1 cellular context compared by ENCODE assay signal in the genomic region with DNA sequence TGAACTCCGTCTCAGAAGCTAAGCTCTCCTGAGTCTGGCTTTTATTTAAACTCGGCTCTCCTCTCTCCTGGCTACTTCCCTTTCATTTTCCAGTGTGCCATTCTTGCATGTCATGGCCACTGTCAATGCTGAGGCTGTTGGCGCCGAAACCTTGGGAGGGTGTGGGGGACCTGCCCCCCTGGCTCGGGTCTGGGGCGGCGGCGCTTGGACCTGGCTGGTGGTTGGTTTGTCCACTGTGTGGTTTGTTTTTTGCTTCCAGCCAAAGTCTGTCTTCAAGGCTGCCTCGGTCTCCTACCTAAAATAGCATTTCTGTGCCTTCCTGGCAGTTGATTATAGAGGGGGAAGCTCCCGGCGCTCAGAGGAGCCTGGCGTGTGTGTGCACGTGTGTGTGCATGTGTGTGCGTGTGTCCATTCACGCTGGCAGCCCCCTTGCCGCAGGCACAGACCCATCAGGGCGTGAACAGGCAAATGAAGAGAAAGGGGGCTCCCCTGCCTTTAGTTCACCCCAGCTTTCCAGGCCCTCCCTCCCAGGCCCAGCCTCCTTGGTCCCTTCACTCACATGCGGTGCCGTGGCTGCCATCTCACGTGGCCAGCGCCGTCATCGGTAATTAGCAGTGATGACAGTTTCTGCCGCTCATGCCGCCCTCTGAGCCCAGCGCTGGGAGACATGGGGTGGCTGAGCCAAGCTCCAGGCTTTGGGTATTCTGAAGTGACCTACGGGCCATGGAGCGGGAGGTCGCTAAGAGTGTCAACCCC.
A peak's percentile ranks its signal among the peaks of the same experiment; 100 is the strongest.
TF ChIP-seq lines count a peak whose summit lies in the region.

No MANE protein-coding gene starts in this region.

TF ChIP-seq in K562, 482 proteins besides CTCF, POLR2A, EP300 and RAD21 (continued from another document and continues in another):
- TF ChIP-seq, protein P1, sequence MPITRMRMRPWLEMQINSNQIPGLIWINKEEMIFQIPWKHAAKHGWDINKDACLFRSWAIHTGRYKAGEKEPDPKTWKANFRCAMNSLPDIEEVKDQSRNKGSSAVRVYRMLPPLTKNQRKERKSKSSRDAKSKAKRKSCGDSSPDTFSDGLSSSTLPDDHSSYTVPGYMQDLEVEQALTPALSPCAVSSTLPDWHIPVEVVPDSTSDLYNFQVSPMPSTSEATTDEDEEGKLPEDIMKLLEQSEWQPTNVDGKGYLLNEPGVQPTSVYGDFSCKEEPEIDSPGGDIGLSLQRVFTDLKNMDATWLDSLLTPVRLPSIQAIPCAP (CRISPR knock-in tag; IDR thresholded peaks at IDR 0.05; ENCODE audit: borderline replicate concordance): no peak
- TF ChIP-seq ZSCAN29 (IDR thresholded peaks at IDR 0.05) (no peak), YBX1 (IDR thresholded peaks at IDR 0.05) (no peak), ZNF75A (CRISPR knock-in tag; IDR thresholded peaks at IDR 0.05) (no peak), SAFB (IDR thresholded peaks at IDR 0.05; ENCODE audit: borderline replicate concordance, low read depth, low read length) (no peak), BCOR (IDR thresholded peaks at IDR 0.05) (no peak), CBFB (CRISPR knock-in tag; IDR thresholded peaks at IDR 0.05) (no peak), NCOA4 (IDR thresholded peaks at IDR 0.05; ENCODE audit: partially characterized antibody) (no peak), PCBP1 (IDR thresholded peaks at IDR 0.05; ENCODE audit: low read depth, low read length, poor library complexity, severe bottlenecking) (no peak), ZNF124 (CRISPR knock-in tag; IDR thresholded peaks at IDR 0.05) (no peak), ZNF77 (CRISPR knock-in tag; IDR thresholded peaks at IDR 0.05) (no peak), RBM14 (IDR thresholded peaks at IDR 0.05; ENCODE audit: borderline replicate concordance, insufficient read depth, low read depth, low read length) (no peak), ELF1 (tag; IDR thresholded peaks at IDR 0.05) (no peak), MIER1 (IDR thresholded peaks at IDR 0.05; ENCODE audit: low read depth) (no peak; the same call in 1 of the 2 replicates), XRCC3 (IDR thresholded peaks at IDR 0.05) (no peak), CEBPG (CRISPR knock-in tag; IDR thresholded peaks at IDR 0.05) (no peak), CEBPG (tag; conservative IDR thresholded peaks at IDR 0.05 in 1 of 2, IDR thresholded peaks at IDR 0.05 in 1 of 2) (no peak), LARP7 (IDR thresholded peaks at IDR 0.05) (no peak)
- TF ChIP-seq, protein P2, sequence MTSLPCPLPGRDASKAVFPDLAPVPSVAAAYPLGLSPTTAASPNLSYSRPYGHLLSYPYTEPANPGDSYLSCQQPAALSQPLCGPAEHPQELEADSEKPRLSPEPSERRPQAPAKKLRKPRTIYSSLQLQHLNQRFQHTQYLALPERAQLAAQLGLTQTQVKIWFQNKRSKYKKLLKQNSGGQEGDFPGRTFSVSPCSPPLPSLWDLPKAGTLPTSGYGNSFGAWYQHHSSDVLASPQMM (CRISPR knock-in tag; IDR thresholded peaks at IDR 0.05): no peak
- TF ChIP-seq, protein P3, sequence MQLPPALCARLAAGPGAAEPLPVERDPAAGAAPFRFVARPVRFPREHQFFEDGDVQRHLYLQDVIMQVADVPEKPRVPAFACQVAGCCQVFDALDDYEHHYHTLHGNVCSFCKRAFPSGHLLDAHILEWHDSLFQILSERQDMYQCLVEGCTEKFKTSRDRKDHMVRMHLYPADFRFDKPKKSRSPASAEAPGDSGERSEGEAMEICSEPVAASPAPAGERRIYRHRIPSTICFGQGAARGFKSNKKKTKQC (CRISPR knock-in tag; IDR thresholded peaks at IDR 0.05): peak; percentile 35; the same call in 1 of the 2 replicates
- TF ChIP-seq, protein P4, sequence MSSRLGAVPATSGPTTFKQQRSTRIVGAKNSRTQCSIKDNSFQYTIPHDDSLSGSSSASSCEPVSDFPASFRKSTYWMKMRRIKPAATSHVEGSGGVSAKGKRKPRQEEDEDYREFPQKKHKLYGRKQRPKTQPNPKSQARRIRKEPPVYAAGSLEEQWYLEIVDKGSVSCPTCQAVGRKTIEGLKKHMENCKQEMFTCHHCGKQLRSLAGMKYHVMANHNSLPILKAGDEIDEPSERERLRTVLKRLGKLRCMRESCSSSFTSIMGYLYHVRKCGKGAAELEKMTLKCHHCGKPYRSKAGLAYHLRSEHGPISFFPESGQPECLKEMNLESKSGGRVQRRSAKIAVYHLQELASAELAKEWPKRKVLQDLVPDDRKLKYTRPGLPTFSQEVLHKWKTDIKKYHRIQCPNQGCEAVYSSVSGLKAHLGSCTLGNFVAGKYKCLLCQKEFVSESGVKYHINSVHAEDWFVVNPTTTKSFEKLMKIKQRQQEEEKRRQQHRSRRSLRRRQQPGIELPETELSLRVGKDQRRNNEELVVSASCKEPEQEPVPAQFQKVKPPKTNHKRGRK (tag; IDR thresholded peaks at IDR 0.05): no peak
- TF ChIP-seq, protein P5, sequence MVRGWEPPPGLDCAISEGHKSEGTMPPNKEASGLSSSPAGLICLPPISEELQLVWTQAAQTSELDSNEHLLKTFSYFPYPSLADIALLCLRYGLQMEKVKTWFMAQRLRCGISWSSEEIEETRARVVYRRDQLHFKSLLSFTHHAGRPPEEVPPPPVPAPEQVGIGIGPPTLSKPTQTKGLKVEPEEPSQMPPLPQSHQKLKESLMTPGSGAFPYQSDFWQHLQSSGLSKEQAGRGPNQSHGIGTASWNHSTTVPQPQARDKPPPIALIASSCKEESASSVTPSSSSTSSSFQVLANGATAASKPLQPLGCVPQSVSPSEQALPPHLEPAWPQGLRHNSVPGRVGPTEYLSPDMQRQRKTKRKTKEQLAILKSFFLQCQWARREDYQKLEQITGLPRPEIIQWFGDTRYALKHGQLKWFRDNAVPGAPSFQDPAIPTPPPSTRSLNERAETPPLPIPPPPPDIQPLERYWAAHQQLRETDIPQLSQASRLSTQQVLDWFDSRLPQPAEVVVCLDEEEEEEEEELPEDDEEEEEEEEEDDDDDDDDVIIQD (CRISPR knock-in tag; IDR thresholded peaks at IDR 0.05): no peak
- TF ChIP-seq, protein P6, sequence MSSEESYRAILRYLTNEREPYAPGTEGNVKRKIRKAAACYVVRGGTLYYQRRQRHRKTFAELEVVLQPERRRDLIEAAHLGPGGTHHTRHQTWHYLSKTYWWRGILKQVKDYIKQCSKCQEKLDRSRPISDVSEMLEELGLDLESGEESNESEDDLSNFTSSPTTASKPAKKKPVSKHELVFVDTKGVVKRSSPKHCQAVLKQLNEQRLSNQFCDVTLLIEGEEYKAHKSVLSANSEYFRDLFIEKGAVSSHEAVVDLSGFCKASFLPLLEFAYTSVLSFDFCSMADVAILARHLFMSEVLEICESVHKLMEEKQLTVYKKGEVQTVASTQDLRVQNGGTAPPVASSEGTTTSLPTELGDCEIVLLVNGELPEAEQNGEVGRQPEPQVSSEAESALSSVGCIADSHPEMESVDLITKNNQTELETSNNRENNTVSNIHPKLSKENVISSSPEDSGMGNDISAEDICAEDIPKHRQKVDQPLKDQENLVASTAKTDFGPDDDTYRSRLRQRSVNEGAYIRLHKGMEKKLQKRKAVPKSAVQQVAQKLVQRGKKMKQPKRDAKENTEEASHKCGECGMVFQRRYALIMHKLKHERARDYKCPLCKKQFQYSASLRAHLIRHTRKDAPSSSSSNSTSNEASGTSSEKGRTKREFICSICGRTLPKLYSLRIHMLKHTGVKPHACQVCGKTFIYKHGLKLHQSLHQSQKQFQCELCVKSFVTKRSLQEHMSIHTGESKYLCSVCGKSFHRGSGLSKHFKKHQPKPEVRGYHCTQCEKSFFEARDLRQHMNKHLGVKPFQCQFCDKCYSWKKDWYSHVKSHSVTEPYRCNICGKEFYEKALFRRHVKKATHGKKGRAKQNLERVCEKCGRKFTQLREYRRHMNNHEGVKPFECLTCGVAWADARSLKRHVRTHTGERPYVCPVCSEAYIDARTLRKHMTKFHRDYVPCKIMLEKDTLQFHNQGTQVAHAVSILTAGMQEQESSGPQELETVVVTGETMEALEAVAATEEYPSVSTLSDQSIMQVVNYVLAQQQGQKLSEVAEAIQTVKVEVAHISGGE (CRISPR knock-in tag; IDR thresholded peaks at IDR 0.05): peak in 1 of 3 experiments; percentile 21; a peak in 1 of 6 replicates
- TF ChIP-seq, protein P7, sequence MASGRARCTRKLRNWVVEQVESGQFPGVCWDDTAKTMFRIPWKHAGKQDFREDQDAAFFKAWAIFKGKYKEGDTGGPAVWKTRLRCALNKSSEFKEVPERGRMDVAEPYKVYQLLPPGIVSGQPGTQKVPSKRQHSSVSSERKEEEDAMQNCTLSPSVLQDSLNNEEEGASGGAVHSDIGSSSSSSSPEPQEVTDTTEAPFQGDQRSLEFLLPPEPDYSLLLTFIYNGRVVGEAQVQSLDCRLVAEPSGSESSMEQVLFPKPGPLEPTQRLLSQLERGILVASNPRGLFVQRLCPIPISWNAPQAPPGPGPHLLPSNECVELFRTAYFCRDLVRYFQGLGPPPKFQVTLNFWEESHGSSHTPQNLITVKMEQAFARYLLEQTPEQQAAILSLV (tag; IDR thresholded peaks at IDR 0.05): no peak
- TF ChIP-seq, protein P8, sequence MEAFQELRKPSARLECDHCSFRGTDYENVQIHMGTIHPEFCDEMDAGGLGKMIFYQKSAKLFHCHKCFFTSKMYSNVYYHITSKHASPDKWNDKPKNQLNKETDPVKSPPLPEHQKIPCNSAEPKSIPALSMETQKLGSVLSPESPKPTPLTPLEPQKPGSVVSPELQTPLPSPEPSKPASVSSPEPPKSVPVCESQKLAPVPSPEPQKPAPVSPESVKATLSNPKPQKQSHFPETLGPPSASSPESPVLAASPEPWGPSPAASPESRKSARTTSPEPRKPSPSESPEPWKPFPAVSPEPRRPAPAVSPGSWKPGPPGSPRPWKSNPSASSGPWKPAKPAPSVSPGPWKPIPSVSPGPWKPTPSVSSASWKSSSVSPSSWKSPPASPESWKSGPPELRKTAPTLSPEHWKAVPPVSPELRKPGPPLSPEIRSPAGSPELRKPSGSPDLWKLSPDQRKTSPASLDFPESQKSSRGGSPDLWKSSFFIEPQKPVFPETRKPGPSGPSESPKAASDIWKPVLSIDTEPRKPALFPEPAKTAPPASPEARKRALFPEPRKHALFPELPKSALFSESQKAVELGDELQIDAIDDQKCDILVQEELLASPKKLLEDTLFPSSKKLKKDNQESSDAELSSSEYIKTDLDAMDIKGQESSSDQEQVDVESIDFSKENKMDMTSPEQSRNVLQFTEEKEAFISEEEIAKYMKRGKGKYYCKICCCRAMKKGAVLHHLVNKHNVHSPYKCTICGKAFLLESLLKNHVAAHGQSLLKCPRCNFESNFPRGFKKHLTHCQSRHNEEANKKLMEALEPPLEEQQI (IDR thresholded peaks at IDR 0.05): no peak
- TF ChIP-seq, protein P9, sequence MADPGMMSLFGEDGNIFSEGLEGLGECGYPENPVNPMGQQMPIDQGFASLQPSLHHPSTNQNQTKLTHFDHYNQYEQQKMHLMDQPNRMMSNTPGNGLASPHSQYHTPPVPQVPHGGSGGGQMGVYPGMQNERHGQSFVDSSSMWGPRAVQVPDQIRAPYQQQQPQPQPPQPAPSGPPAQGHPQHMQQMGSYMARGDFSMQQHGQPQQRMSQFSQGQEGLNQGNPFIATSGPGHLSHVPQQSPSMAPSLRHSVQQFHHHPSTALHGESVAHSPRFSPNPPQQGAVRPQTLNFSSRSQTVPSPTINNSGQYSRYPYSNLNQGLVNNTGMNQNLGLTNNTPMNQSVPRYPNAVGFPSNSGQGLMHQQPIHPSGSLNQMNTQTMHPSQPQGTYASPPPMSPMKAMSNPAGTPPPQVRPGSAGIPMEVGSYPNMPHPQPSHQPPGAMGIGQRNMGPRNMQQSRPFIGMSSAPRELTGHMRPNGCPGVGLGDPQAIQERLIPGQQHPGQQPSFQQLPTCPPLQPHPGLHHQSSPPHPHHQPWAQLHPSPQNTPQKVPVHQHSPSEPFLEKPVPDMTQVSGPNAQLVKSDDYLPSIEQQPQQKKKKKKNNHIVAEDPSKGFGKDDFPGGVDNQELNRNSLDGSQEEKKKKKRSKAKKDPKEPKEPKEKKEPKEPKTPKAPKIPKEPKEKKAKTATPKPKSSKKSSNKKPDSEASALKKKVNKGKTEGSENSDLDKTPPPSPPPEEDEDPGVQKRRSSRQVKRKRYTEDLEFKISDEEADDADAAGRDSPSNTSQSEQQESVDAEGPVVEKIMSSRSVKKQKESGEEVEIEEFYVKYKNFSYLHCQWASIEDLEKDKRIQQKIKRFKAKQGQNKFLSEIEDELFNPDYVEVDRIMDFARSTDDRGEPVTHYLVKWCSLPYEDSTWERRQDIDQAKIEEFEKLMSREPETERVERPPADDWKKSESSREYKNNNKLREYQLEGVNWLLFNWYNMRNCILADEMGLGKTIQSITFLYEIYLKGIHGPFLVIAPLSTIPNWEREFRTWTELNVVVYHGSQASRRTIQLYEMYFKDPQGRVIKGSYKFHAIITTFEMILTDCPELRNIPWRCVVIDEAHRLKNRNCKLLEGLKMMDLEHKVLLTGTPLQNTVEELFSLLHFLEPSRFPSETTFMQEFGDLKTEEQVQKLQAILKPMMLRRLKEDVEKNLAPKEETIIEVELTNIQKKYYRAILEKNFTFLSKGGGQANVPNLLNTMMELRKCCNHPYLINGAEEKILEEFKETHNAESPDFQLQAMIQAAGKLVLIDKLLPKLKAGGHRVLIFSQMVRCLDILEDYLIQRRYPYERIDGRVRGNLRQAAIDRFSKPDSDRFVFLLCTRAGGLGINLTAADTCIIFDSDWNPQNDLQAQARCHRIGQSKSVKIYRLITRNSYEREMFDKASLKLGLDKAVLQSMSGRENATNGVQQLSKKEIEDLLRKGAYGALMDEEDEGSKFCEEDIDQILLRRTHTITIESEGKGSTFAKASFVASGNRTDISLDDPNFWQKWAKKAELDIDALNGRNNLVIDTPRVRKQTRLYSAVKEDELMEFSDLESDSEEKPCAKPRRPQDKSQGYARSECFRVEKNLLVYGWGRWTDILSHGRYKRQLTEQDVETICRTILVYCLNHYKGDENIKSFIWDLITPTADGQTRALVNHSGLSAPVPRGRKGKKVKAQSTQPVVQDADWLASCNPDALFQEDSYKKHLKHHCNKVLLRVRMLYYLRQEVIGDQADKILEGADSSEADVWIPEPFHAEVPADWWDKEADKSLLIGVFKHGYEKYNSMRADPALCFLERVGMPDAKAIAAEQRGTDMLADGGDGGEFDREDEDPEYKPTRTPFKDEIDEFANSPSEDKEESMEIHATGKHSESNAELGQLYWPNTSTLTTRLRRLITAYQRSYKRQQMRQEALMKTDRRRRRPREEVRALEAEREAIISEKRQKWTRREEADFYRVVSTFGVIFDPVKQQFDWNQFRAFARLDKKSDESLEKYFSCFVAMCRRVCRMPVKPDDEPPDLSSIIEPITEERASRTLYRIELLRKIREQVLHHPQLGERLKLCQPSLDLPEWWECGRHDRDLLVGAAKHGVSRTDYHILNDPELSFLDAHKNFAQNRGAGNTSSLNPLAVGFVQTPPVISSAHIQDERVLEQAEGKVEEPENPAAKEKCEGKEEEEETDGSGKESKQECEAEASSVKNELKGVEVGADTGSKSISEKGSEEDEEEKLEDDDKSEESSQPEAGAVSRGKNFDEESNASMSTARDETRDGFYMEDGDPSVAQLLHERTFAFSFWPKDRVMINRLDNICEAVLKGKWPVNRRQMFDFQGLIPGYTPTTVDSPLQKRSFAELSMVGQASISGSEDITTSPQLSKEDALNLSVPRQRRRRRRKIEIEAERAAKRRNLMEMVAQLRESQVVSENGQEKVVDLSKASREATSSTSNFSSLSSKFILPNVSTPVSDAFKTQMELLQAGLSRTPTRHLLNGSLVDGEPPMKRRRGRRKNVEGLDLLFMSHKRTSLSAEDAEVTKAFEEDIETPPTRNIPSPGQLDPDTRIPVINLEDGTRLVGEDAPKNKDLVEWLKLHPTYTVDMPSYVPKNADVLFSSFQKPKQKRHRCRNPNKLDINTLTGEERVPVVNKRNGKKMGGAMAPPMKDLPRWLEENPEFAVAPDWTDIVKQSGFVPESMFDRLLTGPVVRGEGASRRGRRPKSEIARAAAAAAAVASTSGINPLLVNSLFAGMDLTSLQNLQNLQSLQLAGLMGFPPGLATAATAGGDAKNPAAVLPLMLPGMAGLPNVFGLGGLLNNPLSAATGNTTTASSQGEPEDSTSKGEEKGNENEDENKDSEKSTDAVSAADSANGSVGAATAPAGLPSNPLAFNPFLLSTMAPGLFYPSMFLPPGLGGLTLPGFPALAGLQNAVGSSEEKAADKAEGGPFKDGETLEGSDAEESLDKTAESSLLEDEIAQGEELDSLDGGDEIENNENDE (IDR thresholded peaks at IDR 0.05; ENCODE audit: low read depth, low read length): no peak
- TF ChIP-seq, protein P10, sequence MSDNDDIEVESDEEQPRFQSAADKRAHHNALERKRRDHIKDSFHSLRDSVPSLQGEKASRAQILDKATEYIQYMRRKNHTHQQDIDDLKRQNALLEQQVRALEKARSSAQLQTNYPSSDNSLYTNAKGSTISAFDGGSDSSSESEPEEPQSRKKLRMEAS (CRISPR knock-in tag; IDR thresholded peaks at IDR 0.05): peak; percentile 97
